In the genomic region with DNA sequence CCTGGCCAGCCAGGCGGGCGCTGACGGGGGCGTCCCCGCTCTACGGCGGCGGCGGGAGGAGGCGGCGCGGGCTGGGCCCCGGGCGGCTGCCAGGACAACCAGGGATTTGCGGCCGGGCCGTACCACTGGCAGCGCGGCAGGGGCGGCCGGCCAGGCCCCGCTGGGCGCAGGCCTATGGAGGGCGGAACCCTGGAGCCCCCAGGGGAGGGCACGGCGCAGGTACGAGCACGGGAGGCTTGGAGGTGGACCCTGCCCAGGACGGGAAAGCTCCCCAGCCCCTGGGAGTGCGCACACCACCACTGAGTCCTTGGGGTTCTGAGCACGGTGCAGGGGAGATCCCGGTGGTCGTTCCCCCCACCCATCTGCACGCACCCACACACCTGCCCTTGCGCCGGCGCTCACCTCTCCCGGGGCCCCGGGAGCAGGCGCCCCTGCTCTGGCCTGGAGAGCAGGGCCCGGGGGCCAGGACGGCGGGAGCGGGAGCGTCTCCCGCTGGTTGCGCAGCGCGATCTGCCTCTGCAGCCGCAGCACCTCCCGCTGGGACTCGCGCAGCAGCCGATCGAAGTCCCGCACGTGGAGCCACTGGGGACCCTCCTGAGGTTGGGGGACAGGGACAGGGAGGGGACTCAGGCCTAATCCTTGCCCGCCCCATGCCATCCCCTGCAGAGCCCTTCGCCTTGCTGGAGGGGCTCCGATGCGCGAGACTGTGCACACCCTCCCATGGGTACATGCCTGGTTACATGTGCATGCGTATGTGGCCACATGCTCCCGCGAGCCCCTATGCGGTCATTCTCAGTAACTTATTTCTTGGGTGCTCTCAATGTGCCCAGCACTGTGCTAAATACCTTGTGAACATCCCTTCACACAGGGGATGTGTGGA, we compare ENCODE assay signal across 9 cellular contexts. TPM values are rescaled to one million over a fixed set of nuclear protein-coding genes. Genes with fewer than 3 reads are reported as not detected.
DNase-seq lines count a peak whose midpoint lies in the region; ATAC-seq and TF ChIP-seq lines count a peak whose summit lies in the region.
"Had no signal": no experiment of that assay in that cellular context is flagged by ENCODE, and none has a peak within 500 bp of the region (broad histone marks: within the 10 kb centered on the region; RNA-seq: fewer than 3 reads in every experiment).

No MANE protein-coding gene starts in this region.

- H3K27ac Mint-ChIP-seq in naive thymus-derived CD8-positive, alpha-beta T cell, result peak overlapping the region in 5 of 10 donors; percentile 27 to 78 (median 37)
- H3K27ac Mint-ChIP-seq in osteocyte (ENCODE audit: unreplicated experiment), result no peak overlapping the region

- no peaks in the 10 kb centered on the region for H3K27me3 Mint-ChIP-seq in naive thymus-derived CD8-positive, alpha-beta T cell
- H3K27me3 Mint-ChIP-seq in osteocyte (ENCODE audit: unreplicated experiment), result peaks cover 10% of the 10 kb centered on the region

- no peak overlapping the region for H3K27ac ChIP-seq in GM23248

- H3K4me1 ChIP-seq in GM23248 (ENCODE audit: insufficient read depth), result no peaks in the 10 kb centered on the region
- peaks cover 30% of the 10 kb centered on the region for H3K4me1 ChIP-seq in NT2/D1 (ENCODE audit: insufficient read depth, insufficient read length)

- H3K9ac ChIP-seq in GM23248 (peak overlapping the region; percentile 50), NT2/D1 (ENCODE audit: insufficient read length, low read depth) (peak overlapping the region; percentile 70)

- H2AFZ ChIP-seq in GM23248, result peak overlapping the region; percentile 70

- H3K79me2 ChIP-seq in GM23248 (ENCODE audit: insufficient read depth), result no peaks in the 10 kb centered on the region

- no peaks in the 10 kb centered on the region for H3F3A ChIP-seq in GM23248 (ENCODE audit: insufficient read depth)

- peaks cover 0 to 2% (median 0%) of the 10 kb centered on the region in 3 donors for H3K36me3 Mint-ChIP-seq in naive thymus-derived CD8-positive, alpha-beta T cell
- H3K36me3 Mint-ChIP-seq in osteocyte (ENCODE audit: unreplicated experiment), result no peaks in the 10 kb centered on the region

- in situ Hi-C loops in GM23248 (cut with MboI), result no loop called here

- peak overlapping the region in 9 of 10 donors; percentile 16 to 99 (median 70) for H3K4me3 Mint-ChIP-seq in naive thymus-derived CD8-positive, alpha-beta T cell
- H3K4me3 Mint-ChIP-seq in osteocyte (ENCODE audit: unreplicated experiment), result no peak overlapping the region

- WGBS in GM23248 (ENCODE audit: low coverage in 1 of 2, low lambda C conversion rate in 2 of 2, missing lambda C conversion rate in 2 of 2), 2 experiments, result 7 to 8% methylated on average over 33 to 51 of the region's 66 CpGs

- no peaks in the 10 kb centered on the region for H3K36me3 ChIP-seq in GM23248 (ENCODE audit: low read depth)
- H3K36me3 ChIP-seq in NT2/D1 (ENCODE audit: insufficient read depth, insufficient read length, low read length), result no peaks in the 10 kb centered on the region

- H3K9me3 Mint-ChIP-seq in naive thymus-derived CD8-positive, alpha-beta T cell, result no peaks in the 10 kb centered on the region
- H3K9me3 Mint-ChIP-seq in osteocyte (ENCODE audit: unreplicated experiment), result no peaks in the 10 kb centered on the region

- POLR2A ChIA-PET in naive thymus-derived CD8-positive, alpha-beta T cell (lab: Charles Lee), result interaction anchor here (0.7 to 27.5 kb wide), 4 partner anchors 7 to 76 kb away, joined by 3 to 1631 read pairs (median 401); a partner anchor contains a TSS

- TF ChIP-seq CTCF in epithelial cell of esophagus (IDR thresholded peaks at IDR 0.05; ENCODE audit: insufficient read depth, low read depth, low read length, missing control alignments) (no peak), osteocyte (IDR thresholded peaks at IDR 0.05) (no peak)

- ATAC-seq in naive thymus-derived CD8-positive, alpha-beta T cell, result no peak
- ATAC-seq in GM18502 (IDR thresholded peaks at IDR 0.05; ENCODE audit: poor library complexity, unreplicated experiment), result no peak
- ATAC-seq: Panc1 had no signal

- H3K4me2 ChIP-seq in GM23248 (ENCODE audit: unreplicated experiment), result peak overlapping the region; percentile 25

- no peaks in the 10 kb centered on the region for H3K9me2 ChIP-seq in GM23248 (ENCODE audit: insufficient read depth)

- DNase-seq in GM23248, result peak; percentile 48
- no peak for DNase-seq in NT2/D1 (ENCODE audit: low read depth, low spot score)
- DNase-seq in epithelial cell of esophagus (ENCODE audit: low read depth), result peak; percentile 31
- peak in 1 of 10 donors; percentile 62 for DNase-seq in naive thymus-derived CD8-positive, alpha-beta T cell
- DNase-seq in osteocyte (ENCODE audit: extremely low spot score, unreplicated experiment), result no peak
- DNase-seq in stimulated activated CD4-positive, alpha-beta T cell treated with anti-CD3 and anti-CD28 coated beads, Interleukin-2, amount 100 ng/mL, for 24 hours, result no peak
- no peak for DNase-seq in globus pallidus (ENCODE audit: low spot score)

- H3K27me3 ChIP-seq in GM23248 (replicated peaks; ENCODE audit: insufficient read depth), result no peaks in the 10 kb centered on the region; the same call in 1 of the 2 replicates
- H3K27me3 ChIP-seq in NT2/D1 (ENCODE audit: insufficient read depth, insufficient read length), result peaks cover 8% of the 10 kb centered on the region

- no peaks in the 10 kb centered on the region for H3K9me3 ChIP-seq in GM23248 (ENCODE audit: low read depth)
- H3K9me3 ChIP-seq in NT2/D1 (ENCODE audit: insufficient read depth, low read length), result no peaks in the 10 kb centered on the region

- H3K4me1 Mint-ChIP-seq in naive thymus-derived CD8-positive, alpha-beta T cell, result peaks cover 37 to 59% (median 53%) of the 10 kb centered on the region in 4 donors
- H3K4me1 Mint-ChIP-seq in osteocyte (ENCODE audit: unreplicated experiment), result no peaks in the 10 kb centered on the region

- no peaks in the 10 kb centered on the region for H4K20me1 ChIP-seq in GM23248 (ENCODE audit: insufficient read depth)

- H3K4me3 ChIP-seq in GM23248 (peak overlapping the region; percentile 55), NT2/D1 (ENCODE audit: insufficient read length, low read depth) (peak overlapping the region; percentile 33), epithelial cell of esophagus (ENCODE audit: low read length) (peak overlapping the region; percentile 52)

RNA-seq across cellular contexts. Expression of a gene that starts 3.9 kb away (rescaled TPM):
- under 0.01 and 0.76 TPM in 2 replicates for total RNA-seq in GM23248 (2014; rRNA removed; shearing (Covaris generic))
- 0.63 and 1.0 TPM in 2 replicates for polyA plus RNA-seq in GM23248 (2016; fragmentation: Nextera tagmentation; extraction: Ambion mirVana)
- total RNA-seq in naive thymus-derived CD8-positive, alpha-beta T cell, result 10 to 100 TPM; 15.2 to 15.4 TPM
- polyA plus RNA-seq in naive thymus-derived CD8-positive, alpha-beta T cell, result 1 to 10 TPM in 2 of 3 donors, under 1 TPM in 1; 0.43 to 1.9 (median 1.5) TPM
- total RNA-seq in osteocyte, result 0.05 TPM in 1 of 2 replicates, not detected in the other

RNA-seq across cellular contexts. Expression of a gene that starts 27.4 kb away (rescaled TPM):
- 48.7 and 57.1 TPM in 2 replicates for total RNA-seq in GM23248 (2014; rRNA removed; shearing (Covaris generic))
- 88.7 and 92.1 TPM in 2 replicates for polyA plus RNA-seq in GM23248 (2016; fragmentation: Nextera tagmentation; extraction: Ambion mirVana)
- total RNA-seq in naive thymus-derived CD8-positive, alpha-beta T cell, result 10 to 100 TPM; 58.2 to 65.9 TPM
- 10 to 100 TPM; 63.7 to 97.4 (median 76.1) TPM for polyA plus RNA-seq in naive thymus-derived CD8-positive, alpha-beta T cell
- total RNA-seq in osteocyte, result 77.0 and 80.6 TPM in 2 replicates

RNA-seq across cellular contexts. Expression of a gene that starts 43.9 kb away (rescaled TPM):
- 0.38 TPM in 1 of 2 replicates, not detected in the other for total RNA-seq in GM23248 (2014; rRNA removed; shearing (Covaris generic))
- not detected in 2 replicates for polyA plus RNA-seq in GM23248 (2016; fragmentation: Nextera tagmentation; extraction: Ambion mirVana)
- not detected for total RNA-seq in naive thymus-derived CD8-positive, alpha-beta T cell
- polyA plus RNA-seq in naive thymus-derived CD8-positive, alpha-beta T cell, result not detected
- total RNA-seq in osteocyte, result not detected in 2 replicates

Comparison
In these comparisons a context has a peak if more than half of its experiments do, and no peak if none do; other contexts are left out.
1. DNase-seq: peak in GM23248 (single experiment) and epithelial cell of esophagus (single experiment); none in NT2/D1 (single experiment), osteocyte (single experiment), stimulated activated CD4-positive, alpha-beta T cell treated with anti-CD3 and anti-CD28 coated beads, Interleukin-2, amount 100 ng/mL, for 24 hours (0 of 2) and globus pallidus (single experiment).
2. Peak in every context shown above with its lines, with median percentiles within 50 percentile points of each other: H3K4me3 ChIP-seq.